8 cellular contexts compared by ENCODE assay signal in genomic region chr21:37073417-37074194, GRCh38. TPM values are rescaled to one million over a fixed set of nuclear protein-coding genes. Genes with fewer than 3 reads are reported as not detected.
DNase-seq lines count a peak whose midpoint lies in the region; ATAC-seq and TF ChIP-seq lines count a peak whose summit lies in the region.

No MANE protein-coding gene starts in this region.

- intact Hi-C loops in activated T-helper 2 cell treated with anti-CD3 and anti-CD28 coated beads, Interferon-gamma antibody, Interleukin-2, Interleukin-4, amounts not matched to agents 10 μg/mL and 5 μg/mL and 100 μg/mL, durations not matched to agents 14 hours and 24 hours and 36 hours (cut with micrococcal nuclease), result loop anchor here (1.0 to 5.0 kb wide), 5 partner anchors 45 to 293 kb away; partner anchors contain the start of genes DYRK1A and VPS26C

- ATAC-seq in GM18517 (IDR thresholded peaks at IDR 0.05; ENCODE audit: unreplicated experiment) (peak; percentile 46), HG03064 (IDR thresholded peaks at IDR 0.05; ENCODE audit: low read depth, unreplicated experiment) (peak; percentile 33)

- H3K79me2 ChIP-seq in ACC112 (ENCODE audit: control insufficient read depth, insufficient read depth, low read length, unreplicated experiment) (peaks cover 56% of the 10 kb centered on the region), OCI-LY3 (ENCODE audit: low read length) (peaks cover 65% of the 10 kb centered on the region)

- no peaks in the 10 kb centered on the region for H3K9me3 ChIP-seq in OCI-LY3 (ENCODE audit: insufficient read depth, low read length)
- peaks cover 4% of the 10 kb centered on the region for H3K9me3 ChIP-seq in neuron (ENCODE audit: low read length)

- H3K4me2 ChIP-seq in OCI-LY3 (ENCODE audit: low read length), result peak overlapping the region; percentile 85

- H3K27ac Mint-ChIP-seq in activated T-helper 2 cell treated with anti-CD3 and anti-CD28 coated beads, Interferon-gamma antibody, Interleukin-2, Interleukin-4, amounts not matched to agents 10 μg/mL and 5 μg/mL and 100 μg/mL, durations not matched to agents 14 hours and 24 hours and 36 hours, result peak overlapping the region; percentile 89

- H3K4me1 Mint-ChIP-seq in activated T-helper 2 cell treated with anti-CD3 and anti-CD28 coated beads, Interferon-gamma antibody, Interleukin-2, Interleukin-4, amounts not matched to agents 10 μg/mL and 5 μg/mL and 100 μg/mL, durations not matched to agents 14 hours and 24 hours and 36 hours (ENCODE audit: low read depth), result peaks cover 50% of the 10 kb centered on the region

- H4K20me1 ChIP-seq in OCI-LY3 (ENCODE audit: insufficient read depth, low read length), result peaks cover 27% of the 10 kb centered on the region

- H3K4me3 ChIP-seq in ACC112 (ENCODE audit: low read depth, low read length) (peak overlapping the region; percentile 99), OCI-LY3 (ENCODE audit: low read length) (peak overlapping the region; percentile 87), foreskin fibroblast (ENCODE audit: low read depth in 1 of 2, low read length in 2 of 2) (peak overlapping the region; percentile 88 to 92), neuron (ENCODE audit: low read length) (peak overlapping the region; percentile 73)

- H3K9ac ChIP-seq in OCI-LY3 (ENCODE audit: low read length), result peak overlapping the region; percentile 78

- H3K9me3 Mint-ChIP-seq in activated T-helper 2 cell treated with anti-CD3 and anti-CD28 coated beads, Interferon-gamma antibody, Interleukin-2, Interleukin-4, amounts not matched to agents 10 μg/mL and 5 μg/mL and 100 μg/mL, durations not matched to agents 14 hours and 24 hours and 36 hours, result no peaks in the 10 kb centered on the region

- H3K36me3 ChIP-seq in ACC112 (ENCODE audit: insufficient read depth, low read length) (peaks cover 3% of the 10 kb centered on the region; the same call in 1 of the 2 replicates), OCI-LY3 (replicated peaks; ENCODE audit: low read depth, low read length) (peaks cover 9% of the 10 kb centered on the region), neuron (ENCODE audit: insufficient read depth, low read length) (peaks cover 4% of the 10 kb centered on the region)

- H3K4me3 Mint-ChIP-seq in activated T-helper 2 cell treated with anti-CD3 and anti-CD28 coated beads, Interferon-gamma antibody, Interleukin-2, Interleukin-4, amounts not matched to agents 10 μg/mL and 5 μg/mL and 100 μg/mL, durations not matched to agents 14 hours and 24 hours and 36 hours (ENCODE audit: low read depth), result peak overlapping the region; percentile 90

- H3K4me1 ChIP-seq in ACC112 (ENCODE audit: control insufficient read depth, insufficient read depth, low read length, unreplicated experiment), result peaks cover 14% of the 10 kb centered on the region
- H3K4me1 ChIP-seq in OCI-LY3 (ENCODE audit: low read length), result peaks cover 17% of the 10 kb centered on the region
- H3K4me1 ChIP-seq in neuron (ENCODE audit: insufficient read depth, low read length), result peaks cover 21% of the 10 kb centered on the region

- H3K27ac ChIP-seq in ACC112 (ENCODE audit: low read depth, low read length), result peak overlapping the region; percentile 64; the same call in 1 of the 2 replicates
- H3K27ac ChIP-seq in OCI-LY3 (ENCODE audit: low read length), result peak overlapping the region; percentile 48
- H3K27ac ChIP-seq in temporal lobe (ENCODE audit: low read depth, low read length), result peak overlapping the region; percentile 73

- H3K27me3 ChIP-seq in ACC112 (ENCODE audit: insufficient read depth, low read length) (no peaks in the 10 kb centered on the region), OCI-LY3 (ENCODE audit: low read depth, low read length) (no peaks in the 10 kb centered on the region), neuron (ENCODE audit: insufficient read depth, low read length) (no peaks in the 10 kb centered on the region)

- H3K36me3 Mint-ChIP-seq in activated T-helper 2 cell treated with anti-CD3 and anti-CD28 coated beads, Interferon-gamma antibody, Interleukin-2, Interleukin-4, amounts not matched to agents 10 μg/mL and 5 μg/mL and 100 μg/mL, durations not matched to agents 14 hours and 24 hours and 36 hours (ENCODE audit: low read depth), result peaks cover 26% of the 10 kb centered on the region

- TF ChIP-seq CTCF in OCI-LY3 (IDR thresholded peaks at IDR 0.05; ENCODE audit: low read depth, low read length) (peak; percentile 15; the same call in 1 of the 2 replicates), foreskin fibroblast (IDR thresholded peaks at IDR 0.05; ENCODE audit: low read depth, low read length) (no peak)

- peak overlapping the region; percentile 68 for H2AFZ ChIP-seq in ACC112 (ENCODE audit: low read length, unreplicated experiment)
- 0 out of 2 replicates have a peak overlapping the region, but pooled peaks have one; percentile 23 for H2AFZ ChIP-seq in OCI-LY3 (ENCODE audit: low read depth, low read length)
- peak overlapping the region; percentile 62 for H2AFZ ChIP-seq in neuron (ENCODE audit: low read depth, low read length)

- peak; percentile 63 for DNase-seq in activated T-helper 2 cell treated with anti-CD3 and anti-CD28 coated beads, Interferon-gamma antibody, Interleukin-2, Interleukin-4, amounts not matched to agents 10 μg/mL and 5 μg/mL and 100 μg/mL, durations not matched to agents 14 hours and 24 hours and 36 hours (ENCODE audit: low spot score)
- DNase-seq in foreskin fibroblast, result peak; percentile 37 to 61

- no peaks in the 10 kb centered on the region for H3K27me3 Mint-ChIP-seq in activated T-helper 2 cell treated with anti-CD3 and anti-CD28 coated beads, Interferon-gamma antibody, Interleukin-2, Interleukin-4, amounts not matched to agents 10 μg/mL and 5 μg/mL and 100 μg/mL, durations not matched to agents 14 hours and 24 hours and 36 hours (ENCODE audit: low read depth)

RNA-seq across cellular contexts. Expression of gene TTC3, which starts 0.6 kb away (rescaled TPM):
- total RNA-seq in activated T-helper 2 cell treated with anti-CD3 and anti-CD28 coated beads, Interferon-gamma antibody, Interleukin-2, Interleukin-4, amounts not matched to agents 10 μg/mL and 5 μg/mL and 100 μg/mL, durations not matched to agents 14 hours and 24 hours and 36 hours, result 60.9 and 66.8 TPM in 2 replicates
- total RNA-seq in temporal lobe, result 832 TPM

RNA-seq across cellular contexts. Expression of gene PIGP, which starts 0.7 kb away (rescaled TPM):
- total RNA-seq in activated T-helper 2 cell treated with anti-CD3 and anti-CD28 coated beads, Interferon-gamma antibody, Interleukin-2, Interleukin-4, amounts not matched to agents 10 μg/mL and 5 μg/mL and 100 μg/mL, durations not matched to agents 14 hours and 24 hours and 36 hours, result 20.6 and 23.7 TPM in 2 replicates
- total RNA-seq in temporal lobe, result 5.2 TPM

Comparison
In these comparisons a context has a peak if more than half of its experiments do, and no peak if none do; other contexts are left out.
1. Peak in every context shown above with its lines: DNase-seq, ATAC-seq, H3K4me3 ChIP-seq and H3K27ac ChIP-seq.
2. RNA of gene TTC3, which starts 0.6 kb away (total RNA-seq): 832 TPM in temporal lobe (single experiment); 60.9 to 66.8 TPM in activated T-helper 2 cell treated with anti-CD3 and anti-CD28 coated beads, Interferon-gamma antibody, Interleukin-2, Interleukin-4, amounts not matched to agents 10 μg/mL and 5 μg/mL and 100 μg/mL, durations not matched to agents 14 hours and 24 hours and 36 hours; every median in the first group is over 10 times any median in the second.